9 cellular contexts compared by ENCODE assay signal in genomic region chr12:11877869-11878780, GRCh38.
DNase-seq lines count a peak whose midpoint lies in the region; ATAC-seq, FAIRE-seq and TF ChIP-seq lines count a peak whose summit lies in the region.
"Had no signal": no experiment of that assay in that cellular context is flagged by ENCODE, and none has a peak within 500 bp of the region (broad histone marks: within the 10 kb centered on the region; RNA-seq: fewer than 3 reads in every experiment).

No MANE protein-coding gene starts in this region.

- H3K9me3 ChIP-seq in SK-N-SH (no peaks in the 10 kb centered on the region), small intestine (ENCODE audit: control insufficient read depth, low read depth) (no peaks in the 10 kb centered on the region)

- H3K4me3 ChIP-seq in SK-N-SH (ENCODE audit: low read depth in 2 of 2, low read length in 1 of 2) (no peak overlapping the region; a peak in 1 of 4 replicates), small intestine (ENCODE audit: low read depth in 1 of 2, low read length in 2 of 2) (no peak overlapping the region)

- peaks cover 26% of the 10 kb centered on the region; the same call in 1 of the 2 replicates for H3K79me2 ChIP-seq in SK-N-SH (ENCODE audit: insufficient read depth)

- H3K9ac ChIP-seq in SK-N-SH: no peak overlapping the region

- no peak for TF ChIP-seq RAD21 in SK-N-SH (IDR thresholded peaks at IDR 0.05; ENCODE audit: low read length)

- intact Hi-C loops in head of caudate nucleus (cut with DNase I): no loop called here

- H3K4me1 ChIP-seq in SK-N-SH (ENCODE audit: control insufficient read depth in 1 of 2, insufficient read depth in 2 of 2, low read depth in 1 of 2, low read length in 1 of 2) (peaks cover 18 to 48% of the 10 kb centered on the region in 2 experiments), small intestine (ENCODE audit: control insufficient read depth in 2 of 2, insufficient read depth in 1 of 2, low read depth in 1 of 2, low read length in 1 of 2) (peaks cover 3 to 11% of the 10 kb centered on the region in 2 donors)

- H3K36me3 ChIP-seq in SK-N-SH (replicated peaks in 1 of 2; ENCODE audit: control insufficient read depth in 1 of 2, insufficient read depth in 2 of 2, low read length in 1 of 2): peaks cover 2 to 8% of the 10 kb centered on the region in 2 experiments
- H3K36me3 ChIP-seq in small intestine (ENCODE audit: control insufficient read depth in 2 of 2, insufficient read depth in 2 of 2, low read length in 2 of 2): peaks cover 0 to 2% of the 10 kb centered on the region in 2 donors

- ATAC-seq in HG02623 (IDR thresholded peaks at IDR 0.05; ENCODE audit: unreplicated experiment): no peak
- ATAC-seq in GM18909 (IDR thresholded peaks at IDR 0.05; ENCODE audit: poor library complexity, unreplicated experiment): no peak
- ATAC-seq in HG03442 (IDR thresholded peaks at IDR 0.05; ENCODE audit: unreplicated experiment): no peak

- CTCF ChIA-PET in SK-N-SH (lab: Yijun Ruan, JAX): interaction anchor here (2.4 kb wide), 1 partner anchor 155 kb away, joined by 7 read pairs; no protein-coding TSS in a partner anchor

- DNase-seq in activated CD8-positive, alpha-beta memory T cell treated with anti-CD3 and anti-CD28 coated beads for 24 hours: peak; percentile 50
- no peak for DNase-seq in activated CD8-positive, alpha-beta memory T cell treated with anti-CD3 and anti-CD28 coated beads, Interleukin-2, amount 50 U/mL, for 48 hours
- DNase-seq in SK-N-SH: peak; percentile 39
- DNase-seq in head of caudate nucleus: peak in 39 of 42 donors; percentile 28 to 92 (median 66)
- DNase-seq in small intestine: peak; percentile 54

- peak overlapping the region; percentile 58 for H3K4me2 ChIP-seq in SK-N-SH

- WGBS in SK-N-SH (ENCODE audit: low lambda C conversion rate): 63% methylated on average over 13 of the region's 14 CpGs
- 32 to 54% (median 34%) methylated on average over 14 of the region's 14 CpGs for WGBS in small intestine, 3 donors

- no peaks in the 10 kb centered on the region for H4K20me1 ChIP-seq in SK-N-SH (ENCODE audit: insufficient read depth)

- no peak for TF ChIP-seq CTCF in SK-N-SH (IDR thresholded peaks at IDR 0.05)

- H3K27me3 ChIP-seq in SK-N-SH (ENCODE audit: insufficient read depth) (no peaks in the 10 kb centered on the region), small intestine (ENCODE audit: control insufficient read depth in 2 of 2, insufficient read depth in 2 of 2, low read length in 2 of 2) (no peaks in the 10 kb centered on the region)

- POLR2A ChIA-PET in SK-N-SH (lab: Yijun Ruan, JAX): no interaction called here

- H3K9me2 ChIP-seq in SK-N-SH: no peaks in the 10 kb centered on the region

- no peak for TF ChIP-seq EP300 in SK-N-SH (IDR thresholded peaks at IDR 0.05; ENCODE audit: borderline replicate concordance in 1 of 2, low read depth in 1 of 2, low read length in 1 of 2)

- H3F3A ChIP-seq in SK-N-SH (replicated peaks; ENCODE audit: insufficient read depth): peaks cover 7% of the 10 kb centered on the region

- no peak for FAIRE-seq in small intestine (lab: Jason Lieb, UNC)
- FAIRE-seq: G401.6 had no signal

- H3K27ac ChIP-seq in SK-N-SH (ENCODE audit: low read depth in 2 of 2, low read length in 1 of 2): peak overlapping the region; percentile 11 to 72; a peak in 3 of 4 replicates
- H3K27ac ChIP-seq in small intestine (ENCODE audit: low read depth in 1 of 2, low read length in 1 of 2): peak overlapping the region; percentile 29 to 34

- H2AFZ ChIP-seq in SK-N-SH (ENCODE audit: low read depth): no peak overlapping the region

TF ChIP-seq in SK-N-SH, 30 proteins besides CTCF, POLR2A, EP300 and RAD21:
- no peak for TF ChIP-seq REST (IDR thresholded peaks at IDR 0.05; ENCODE audit: low read depth, low read length)
- TF ChIP-seq RXRA (IDR thresholded peaks at IDR 0.05; ENCODE audit: borderline replicate concordance, low read depth): no peak
- TF ChIP-seq RCOR1 (IDR thresholded peaks at IDR 0.05; ENCODE audit: low read length): no peak
- TF ChIP-seq EZH2phosphoT487 (IDR thresholded peaks at IDR 0.05; ENCODE audit: borderline replicate concordance, low read depth): no peak
- TF ChIP-seq USF1 (IDR thresholded peaks at IDR 0.05; ENCODE audit: borderline replicate concordance, low read depth): no peak
- TF ChIP-seq FOXM1 (IDR thresholded peaks at IDR 0.05; ENCODE audit: low read depth): no peak
- TF ChIP-seq CHD2 (IDR thresholded peaks at IDR 0.05; ENCODE audit: low read length, partially characterized antibody): no peak
- TF ChIP-seq, protein P1, sequence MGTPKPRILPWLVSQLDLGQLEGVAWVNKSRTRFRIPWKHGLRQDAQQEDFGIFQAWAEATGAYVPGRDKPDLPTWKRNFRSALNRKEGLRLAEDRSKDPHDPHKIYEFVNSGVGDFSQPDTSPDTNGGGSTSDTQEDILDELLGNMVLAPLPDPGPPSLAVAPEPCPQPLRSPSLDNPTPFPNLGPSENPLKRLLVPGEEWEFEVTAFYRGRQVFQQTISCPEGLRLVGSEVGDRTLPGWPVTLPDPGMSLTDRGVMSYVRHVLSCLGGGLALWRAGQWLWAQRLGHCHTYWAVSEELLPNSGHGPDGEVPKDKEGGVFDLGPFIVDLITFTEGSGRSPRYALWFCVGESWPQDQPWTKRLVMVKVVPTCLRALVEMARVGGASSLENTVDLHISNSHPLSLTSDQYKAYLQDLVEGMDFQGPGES (IDR thresholded peaks at IDR 0.05; ENCODE audit: low read depth, low read length): no peak
- TF ChIP-seq NRF1 (IDR thresholded peaks at IDR 0.05; ENCODE audit: low read depth, low read length): no peak
- peak; percentile 28; the same call in 1 of the 2 replicates for TF ChIP-seq JUND (IDR thresholded peaks at IDR 0.05)
- no peak for TF ChIP-seq YY1 (IDR thresholded peaks at IDR 0.05; ENCODE audit: low read depth)
- no peak for TF ChIP-seq MXI1 (IDR thresholded peaks at IDR 0.05; ENCODE audit: low read depth, low read length)
- TF ChIP-seq, protein P2, sequence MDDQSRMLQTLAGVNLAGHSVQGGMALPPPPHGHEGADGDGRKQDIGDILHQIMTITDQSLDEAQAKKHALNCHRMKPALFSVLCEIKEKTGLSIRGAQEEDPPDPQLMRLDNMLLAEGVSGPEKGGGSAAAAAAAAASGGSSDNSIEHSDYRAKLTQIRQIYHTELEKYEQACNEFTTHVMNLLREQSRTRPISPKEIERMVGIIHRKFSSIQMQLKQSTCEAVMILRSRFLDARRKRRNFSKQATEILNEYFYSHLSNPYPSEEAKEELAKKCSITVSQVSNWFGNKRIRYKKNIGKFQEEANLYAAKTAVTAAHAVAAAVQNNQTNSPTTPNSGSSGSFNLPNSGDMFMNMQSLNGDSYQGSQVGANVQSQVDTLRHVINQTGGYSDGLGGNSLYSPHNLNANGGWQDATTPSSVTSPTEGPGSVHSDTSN (IDR thresholded peaks at IDR 0.05): no peak
- TF ChIP-seq, protein P3, sequence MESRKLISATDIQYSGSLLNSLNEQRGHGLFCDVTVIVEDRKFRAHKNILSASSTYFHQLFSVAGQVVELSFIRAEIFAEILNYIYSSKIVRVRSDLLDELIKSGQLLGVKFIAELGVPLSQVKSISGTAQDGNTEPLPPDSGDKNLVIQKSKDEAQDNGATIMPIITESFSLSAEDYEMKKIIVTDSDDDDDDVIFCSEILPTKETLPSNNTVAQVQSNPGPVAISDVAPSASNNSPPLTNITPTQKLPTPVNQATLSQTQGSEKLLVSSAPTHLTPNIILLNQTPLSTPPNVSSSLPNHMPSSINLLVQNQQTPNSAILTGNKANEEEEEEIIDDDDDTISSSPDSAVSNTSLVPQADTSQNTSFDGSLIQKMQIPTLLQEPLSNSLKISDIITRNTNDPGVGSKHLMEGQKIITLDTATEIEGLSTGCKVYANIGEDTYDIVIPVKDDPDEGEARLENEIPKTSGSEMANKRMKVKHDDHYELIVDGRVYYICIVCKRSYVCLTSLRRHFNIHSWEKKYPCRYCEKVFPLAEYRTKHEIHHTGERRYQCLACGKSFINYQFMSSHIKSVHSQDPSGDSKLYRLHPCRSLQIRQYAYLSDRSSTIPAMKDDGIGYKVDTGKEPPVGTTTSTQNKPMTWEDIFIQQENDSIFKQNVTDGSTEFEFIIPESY (IDR thresholded peaks at IDR 0.05; ENCODE audit: borderline replicate concordance, low read depth): no peak
- TF ChIP-seq MEF2A (IDR thresholded peaks at IDR 0.05; ENCODE audit: borderline replicate concordance, low read depth): no peak
- TF ChIP-seq TAF1 (IDR thresholded peaks at IDR 0.05; ENCODE audit: borderline replicate concordance, low read depth, low read length): no peak
- peak; percentile 46 for TF ChIP-seq FOSL2 (IDR thresholded peaks at IDR 0.05; ENCODE audit: borderline replicate concordance, low read depth)
